20 cellular contexts compared by ENCODE assay signal in genomic region chr1:245684636-245685035, GRCh38.
DNase-seq lines count a peak whose midpoint lies in the region; ATAC-seq and TF ChIP-seq lines count a peak whose summit lies in the region.
"Had no signal": no experiment of that assay in that cellular context is flagged by ENCODE, and none has a peak within 500 bp of the region (broad histone marks: within the 10 kb centered on the region; RNA-seq: fewer than 3 reads in every experiment).

No MANE protein-coding gene starts in this region.

- no peak overlapping the region for H3K23ac ChIP-seq in neuronal stem cell (ENCODE audit: low read depth, low read length, poor library complexity)

- H3K4me3 ChIP-seq in BE2C (ENCODE audit: low read depth, low read length) = 0 out of 2 replicates have a peak overlapping the region, but pooled peaks have one; percentile 2
- no peak overlapping the region for H3K4me3 ChIP-seq in adrenal gland
- H3K4me3 ChIP-seq in neuronal stem cell (ENCODE audit: low read length in 2 of 2) = no peak overlapping the region
- H3K4me3 ChIP-seq: A549, GM23248 had no signal

- H4K8ac ChIP-seq in neuronal stem cell (ENCODE audit: low read depth, low read length) = no peak overlapping the region

- no peak for ATAC-seq in foreskin keratinocyte
- ATAC-seq: A549, HCT116 had no signal

- H3K36me3 ChIP-seq in BE2C (peaks cover 57% of the 10 kb centered on the region), adrenal gland (replicated peaks in 1 of 2) (no peaks in the 10 kb centered on the region), neuronal stem cell (replicated peaks in 1 of 2; ENCODE audit: control insufficient read depth in 2 of 2, insufficient read depth in 2 of 2, low read length in 2 of 2) (peaks cover 0 to 32% of the 10 kb centered on the region in 2 donors)

- no peak overlapping the region for H3K14ac ChIP-seq in neuronal stem cell (ENCODE audit: low read length)

- H3K79me1 ChIP-seq in neuronal stem cell (ENCODE audit: low read depth, low read length) = no peaks in the 10 kb centered on the region

- no peak overlapping the region for H3K4ac ChIP-seq in neuronal stem cell (ENCODE audit: low read length)

- H2BK5ac ChIP-seq in neuronal stem cell (ENCODE audit: low read length) = peak overlapping the region; percentile 11

- TF ChIP-seq CTCF in BE2C (IDR thresholded peaks at IDR 0.05; ENCODE audit: low read depth, low read length) (no peak), adrenal gland (IDR thresholded peaks at IDR 0.05) (no peak), foreskin keratinocyte (conservative IDR thresholded peaks at IDR 0.05) (no peak)

- peak overlapping the region; percentile 6 for H2AK5ac ChIP-seq in neuronal stem cell (ENCODE audit: low read depth, low read length)

- H4K91ac ChIP-seq in neuronal stem cell (ENCODE audit: low read depth, low read length, poor library complexity) = peak overlapping the region; percentile 9

- H2AFZ ChIP-seq in neuronal stem cell (ENCODE audit: low read length) = no peak overlapping the region
- H2AFZ ChIP-seq: GM23248 had no signal

- no peak overlapping the region for H3K4me2 ChIP-seq in neuronal stem cell (ENCODE audit: insufficient read depth, low read length, poor library complexity, severe bottlenecking)
- H3K4me2 ChIP-seq: A549 had no signal

- no peaks in the 10 kb centered on the region for H3K9me3 ChIP-seq in BE2C
- H3K9me3 ChIP-seq in adrenal gland (replicated peaks in 1 of 3) = no peaks in the 10 kb centered on the region
- no peaks in the 10 kb centered on the region for H3K9me3 ChIP-seq in neuronal stem cell (replicated peaks in 1 of 2; ENCODE audit: control insufficient read depth in 2 of 2, insufficient read depth in 1 of 2, low read depth in 1 of 2, low read length in 2 of 2)
- H3K9me3 ChIP-seq: A549 had no signal

- WGBS in adrenal gland, 4 donors = 51 to 93% (median 58%) methylated on average over 3 to 8 of the region's 8 CpGs
- WGBS in neuronal stem cell (ENCODE audit: extremely low coverage in 2 of 2, insufficient read length in 2 of 2, insufficient replicate concordance in 1 of 2), 2 donors = no CpG with 5 or more reads among the region's 8 CpGs

- peak overlapping the region; percentile 93 for H2BK120ac ChIP-seq in neuronal stem cell (ENCODE audit: low read depth, low read length)

- H3K27me3 ChIP-seq in BE2C (no peaks in the 10 kb centered on the region), adrenal gland (no peaks in the 10 kb centered on the region), neuronal stem cell (ENCODE audit: control insufficient read depth in 3 of 3, insufficient read depth in 3 of 3, low read depth in 1 of 3, low read length in 3 of 3) (peaks cover 0 to 2% (median 0%) of the 10 kb centered on the region in 3 experiments), foreskin keratinocyte (no peaks in the 10 kb centered on the region)

- no peak overlapping the region for H2BK12ac ChIP-seq in neuronal stem cell (ENCODE audit: low read length)

- DNase-seq in BE2C = no peak
- peak in 5 of 7 donors; percentile 42 to 53 (median 49) for DNase-seq in adrenal gland
- DNase-seq in neuronal stem cell (ENCODE audit: low spot score) = no peak
- no peak for DNase-seq in NCI-H146 treated with DMSO at 0.1 percent for 48 hours (lab: John Stamatoyannopoulos, UW; ENCODE audit: unreplicated experiment)
- no peak for DNase-seq in NCI-H187 (lab: John Stamatoyannopoulos, UW)
- no peak for DNase-seq in foreskin keratinocyte
- DNase-seq: 8988T; ACHN; AML-193; C1 segment of cervical spinal cord; Calu3; CD4-positive, alpha-beta memory T cell; COR-L47; DMS53; DMS79 treated with DMSO at 0.1 percent for 48 hours; GF-D8; GM23248; H9 had no signal

- no peak overlapping the region for H3K9ac ChIP-seq in neuronal stem cell (ENCODE audit: low read depth, low read length, poor library complexity)
- H3K9ac ChIP-seq: GM23248 had no signal

- peak overlapping the region; percentile 35 for H3K18ac ChIP-seq in neuronal stem cell (ENCODE audit: low read length)

- H3K4me1 ChIP-seq in BE2C (peaks cover 17% of the 10 kb centered on the region), adrenal gland (replicated peaks in 1 of 2) (no peaks in the 10 kb centered on the region), neuronal stem cell (ENCODE audit: control insufficient read depth in 2 of 2, insufficient read depth in 1 of 2, low read depth in 1 of 2, low read length in 2 of 2) (peaks cover 11 to 18% of the 10 kb centered on the region in 2 donors), foreskin keratinocyte (no peaks in the 10 kb centered on the region)
- H3K4me1 ChIP-seq: A549 had no signal

- no peak for TF ChIP-seq POLR2A in adrenal gland (IDR thresholded peaks at IDR 0.05)

- H3K27ac ChIP-seq in adrenal gland = no peak overlapping the region
- H3K27ac ChIP-seq in neuronal stem cell (replicated peaks; ENCODE audit: low read length) = no peak overlapping the region
- H3K27ac ChIP-seq in foreskin keratinocyte = no peak overlapping the region
- H3K27ac ChIP-seq: A549, GM23248 had no signal

- no peak overlapping the region for H2BK15ac ChIP-seq in neuronal stem cell (ENCODE audit: low read length)

- intact Hi-C loops in adrenal gland (cut with DNase I) = no loop called here

Comparison
In these comparisons a context has a peak if more than half of its experiments do, and no peak if none do; other contexts are left out.
1. DNase-seq: peak in adrenal gland (5 of 7); none in BE2C (single experiment), neuronal stem cell (single experiment), NCI-H146 treated with DMSO at 0.1 percent for 48 hours (single experiment), NCI-H187 (0 of 2) and foreskin keratinocyte (0 of 2).